9 cellular contexts compared by ENCODE assay signal in genomic region chr14:79278286-79278797, GRCh38.
DNase-seq lines count a peak whose midpoint lies in the region; ATAC-seq and TF ChIP-seq lines count a peak whose summit lies in the region.
"Had no signal": no experiment of that assay in that cellular context is flagged by ENCODE, and none has a peak within 500 bp of the region (broad histone marks: within the 10 kb centered on the region; RNA-seq: fewer than 3 reads in every experiment).

No MANE protein-coding gene starts in this region.

- TF ChIP-seq CTCF in left lung (IDR thresholded peaks at IDR 0.05) (no peak), smooth muscle cell (IDR thresholded peaks at IDR 0.05; ENCODE audit: borderline replicate concordance, insufficient read depth, poor library complexity, severe bottlenecking) (no peak)

- H3K9me3 ChIP-seq in left lung (no peaks in the 10 kb centered on the region), smooth muscle cell (replicated peaks; ENCODE audit: low read depth) (no peaks in the 10 kb centered on the region)

- H3K27me3 ChIP-seq in left lung = peaks cover 12 to 56% of the 10 kb centered on the region in 2 donors
- peaks cover 77% of the 10 kb centered on the region for H3K27me3 ChIP-seq in smooth muscle cell (ENCODE audit: low read depth)

- H3K4me3 ChIP-seq in left lung (peak overlapping the region; percentile 44 to 48), smooth muscle cell (peak overlapping the region; percentile 73)

- peak overlapping the region; percentile 91 for H2AFZ ChIP-seq in smooth muscle cell (ENCODE audit: low read depth)

- no peaks in the 10 kb centered on the region for H3F3A ChIP-seq in smooth muscle cell (ENCODE audit: low read depth)

- peak overlapping the region; percentile 99 for H3K4me2 ChIP-seq in smooth muscle cell

- H4K20me1 ChIP-seq in smooth muscle cell (ENCODE audit: low read depth) = no peaks in the 10 kb centered on the region

- H3K4me1 ChIP-seq in left lung (peaks cover 4 to 5% of the 10 kb centered on the region in 2 donors), smooth muscle cell (ENCODE audit: low read depth) (peaks cover 16% of the 10 kb centered on the region)

- H3K27ac ChIP-seq in left lung = peak overlapping the region in 1 of 2 donors; percentile 7
- no peak overlapping the region for H3K27ac ChIP-seq in smooth muscle cell (ENCODE audit: low read depth)

- intact Hi-C loops in left lung (cut with DNase I) = no loop called here

- no peak for TF ChIP-seq POLR2A in erythroblast (IDR thresholded peaks at IDR 0.05; ENCODE audit: low read length)

- no peaks in the 10 kb centered on the region for H3K79me2 ChIP-seq in smooth muscle cell (ENCODE audit: low read depth)

- ATAC-seq in HG03432 (IDR thresholded peaks at IDR 0.05; ENCODE audit: unreplicated experiment) (peak; percentile 10), left lung (no peak), GM19455 (IDR thresholded peaks at IDR 0.05; ENCODE audit: unreplicated experiment) (no peak)

- H3K36me3 ChIP-seq in left lung (no peaks in the 10 kb centered on the region), smooth muscle cell (ENCODE audit: low read depth) (no peaks in the 10 kb centered on the region)

- H3K9ac ChIP-seq in smooth muscle cell (ENCODE audit: low read depth) = no peak overlapping the region

- DNase-seq in cerebellar cortex (ENCODE audit: low spot score) (peak; percentile 95), left lung (peak in 1 of 2 donors; percentile 47), smooth muscle cell (lab: John Stamatoyannopoulos, UW; ENCODE audit: unreplicated experiment) (no peak), erythroblast (lab: John Stamatoyannopoulos, UW) (no peak), COLO829 (ENCODE audit: low spot score) (no peak)
- DNase-seq in stimulated activated CD4-positive, alpha-beta T cell treated with anti-CD3 and anti-CD28 coated beads, Interleukin-1b, Interleukin-23, amount 100 ng/mL, for 48 hours = no peak
- DNase-seq: activated CD8-positive, alpha-beta memory T cell treated with anti-CD3 and anti-CD28 coated beads, Interleukin-2, amount 50 U/mL, for 4 hours had no signal

- 23% methylated on average over 18 of the region's 18 CpGs for WGBS in smooth muscle cell (ENCODE audit: low lambda C conversion rate)
